Comparison of ENCODE assay signal across 1 cellular context in the genomic region with DNA sequence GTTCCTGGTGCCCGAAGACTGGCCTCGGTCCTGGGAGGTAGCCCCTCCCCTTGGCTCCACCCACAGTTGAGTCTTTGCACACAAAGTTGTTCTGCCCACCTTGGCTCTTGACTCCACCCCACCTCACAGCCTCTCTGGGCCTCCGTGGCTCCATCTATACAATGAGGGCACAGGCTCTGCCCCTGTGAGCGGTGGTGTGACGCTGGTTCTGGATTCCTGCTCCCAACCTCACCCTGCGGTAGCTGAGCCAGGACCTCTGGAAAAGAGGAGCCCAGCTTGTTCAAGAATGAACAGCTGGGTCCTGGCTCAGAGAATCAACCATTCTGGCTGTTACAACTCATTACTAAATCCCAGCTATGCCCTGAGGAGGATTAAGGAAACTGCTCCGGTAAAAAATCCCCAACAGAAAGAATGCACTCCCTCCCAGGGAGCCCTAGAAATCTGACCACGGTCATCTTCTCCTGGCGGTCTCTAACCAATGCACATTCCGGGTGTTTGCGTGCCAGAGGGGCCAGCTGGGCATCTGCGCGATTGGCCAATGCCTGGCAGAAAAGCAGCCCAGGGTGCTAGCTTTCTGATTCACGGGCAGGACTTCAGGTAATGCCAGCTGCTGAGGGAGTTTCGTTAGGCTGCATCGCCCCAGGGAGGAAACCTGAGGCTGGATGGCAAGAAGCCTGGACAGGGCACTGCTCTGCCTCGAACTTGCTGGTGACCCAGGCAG.
TF ChIP-seq lines count a peak whose summit lies in the region.

No MANE protein-coding gene starts in this region.

TF ChIP-seq in IMR-90, 13 proteins besides CTCF, POLR2A, EP300 and RAD21:
- TF ChIP-seq MXI1 (IDR thresholded peaks at IDR 0.05; ENCODE audit: borderline replicate concordance, low read depth, low read length) (no peak), SMC3 (IDR thresholded peaks at IDR 0.05; ENCODE audit: low read depth, low read length) (no peak), NFE2L2 (IDR thresholded peaks at IDR 0.05; ENCODE audit: low read depth, low read length) (no peak), CHD1 (IDR thresholded peaks at IDR 0.05; ENCODE audit: low read depth, low read length) (no peak), MAZ (IDR thresholded peaks at IDR 0.05; ENCODE audit: borderline replicate concordance, low read depth, low read length) (no peak), RCOR1 (IDR thresholded peaks at IDR 0.05; ENCODE audit: insufficient replicate concordance, low read length) (no peak), RFX5 (IDR thresholded peaks at IDR 0.05; ENCODE audit: low read depth, low read length) (no peak), FOS (IDR thresholded peaks at IDR 0.05; ENCODE audit: low read depth, low read length) (no peak), CEBPB (IDR thresholded peaks at IDR 0.05; ENCODE audit: low read depth, low read length) (no peak)
- TF ChIP-seq, protein P1, sequence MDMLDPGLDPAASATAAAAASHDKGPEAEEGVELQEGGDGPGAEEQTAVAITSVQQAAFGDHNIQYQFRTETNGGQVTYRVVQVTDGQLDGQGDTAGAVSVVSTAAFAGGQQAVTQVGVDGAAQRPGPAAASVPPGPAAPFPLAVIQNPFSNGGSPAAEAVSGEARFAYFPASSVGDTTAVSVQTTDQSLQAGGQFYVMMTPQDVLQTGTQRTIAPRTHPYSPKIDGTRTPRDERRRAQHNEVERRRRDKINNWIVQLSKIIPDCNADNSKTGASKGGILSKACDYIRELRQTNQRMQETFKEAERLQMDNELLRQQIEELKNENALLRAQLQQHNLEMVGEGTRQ (IDR thresholded peaks at IDR 0.05; ENCODE audit: low read depth, low read length) = no peak
- TF ChIP-seq, protein P2, sequence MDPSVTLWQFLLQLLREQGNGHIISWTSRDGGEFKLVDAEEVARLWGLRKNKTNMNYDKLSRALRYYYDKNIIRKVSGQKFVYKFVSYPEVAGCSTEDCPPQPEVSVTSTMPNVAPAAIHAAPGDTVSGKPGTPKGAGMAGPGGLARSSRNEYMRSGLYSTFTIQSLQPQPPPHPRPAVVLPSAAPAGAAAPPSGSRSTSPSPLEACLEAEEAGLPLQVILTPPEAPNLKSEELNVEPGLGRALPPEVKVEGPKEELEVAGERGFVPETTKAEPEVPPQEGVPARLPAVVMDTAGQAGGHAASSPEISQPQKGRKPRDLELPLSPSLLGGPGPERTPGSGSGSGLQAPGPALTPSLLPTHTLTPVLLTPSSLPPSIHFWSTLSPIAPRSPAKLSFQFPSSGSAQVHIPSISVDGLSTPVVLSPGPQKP (IDR thresholded peaks at IDR 0.05; ENCODE audit: borderline replicate concordance, low read depth, low read length) = no peak
